Comparison of ENCODE assay signal across 16 cellular contexts in genomic region chr10:69446229-69446628, GRCh38. TPM values are rescaled to one million over a fixed set of nuclear protein-coding genes. Genes with fewer than 3 reads are reported as not detected.
A peak's percentile ranks its signal among the peaks of the same experiment; 100 is the strongest.
DNase-seq lines count a peak whose midpoint lies in the region; ATAC-seq, FAIRE-seq and TF ChIP-seq lines count a peak whose summit lies in the region.
"Had no signal": no experiment of that assay in that cellular context is flagged by ENCODE, and none has a peak within 500 bp of the region (broad histone marks: within the 10 kb centered on the region; RNA-seq: fewer than 3 reads in every experiment).

No MANE protein-coding gene starts in this region.

- ATAC-seq in Panc1 (peak; percentile 33), psoas muscle (no peak)
- ATAC-seq: activated T-cell treated with anti-CD3 and anti-CD28 coated beads, Interleukin-2, amount 50 U/mL, for 72 hours; heart left ventricle had no signal

- H3K4me1 ChIP-seq in Panc1 (ENCODE audit: control insufficient read depth, insufficient read depth, low read length) (peaks cover 60% of the 10 kb centered on the region), psoas muscle (peaks cover 25% of the 10 kb centered on the region)

- no TSS peak for BruUV-seq in Panc1 (replicated peaks; lab: Mats Ljungman, UMichigan)

- H3K27ac ChIP-seq in C4-2B, result peak overlapping the region; percentile 83
- peak overlapping the region; percentile 84 for H3K27ac ChIP-seq in Panc1 (ENCODE audit: low read length)
- peak overlapping the region; percentile 79 for H3K27ac ChIP-seq in epithelial cell of prostate
- peak overlapping the region; percentile 34 for H3K27ac ChIP-seq in psoas muscle

- CTCF ChIA-PET in Panc1 (lab: Charles Lee), result interaction anchor here (0.6 to 1.1 kb wide), 3 partner anchors 19 to 38 kb away, joined by 4 to 5 read pairs (median 5); no protein-coding TSS in a partner anchor

- DNase-seq in Panc1 (ENCODE audit: low read depth, low spot score) (no peak), epithelial cell of prostate (ENCODE audit: low read depth, low spot score) (no peak), psoas muscle (no peak), anterior cingulate cortex (lab: John Stamatoyannopoulos, UW) (no peak), GM12892 (ENCODE audit: insufficient read length) (no peak), SKM-1 treated with dmso at 0.1 percent for 144 hours (lab: John Stamatoyannopoulos, UW; ENCODE audit: unreplicated experiment) (no peak), NCI-H748 (lab: John Stamatoyannopoulos, UW; ENCODE audit: unreplicated experiment) (no peak)
- DNase-seq: activated T-cell treated with anti-CD3 and anti-CD28 coated beads, Interleukin-2, amount 50 U/mL, for 72 hours; AML-193; heart left ventricle; NCI-H1048; SHP77; stimulated activated naive CD4-positive, alpha-beta T cell had no signal

- H3K9me3 ChIP-seq in Panc1 (ENCODE audit: control insufficient read depth, insufficient read depth, low read depth, low read length) (peaks cover 4% of the 10 kb centered on the region; the same call in 1 of the 2 replicates), psoas muscle (no peaks in the 10 kb centered on the region)
- H3K9me3 ChIP-seq: heart left ventricle had no signal

- H3K4me3 ChIP-seq in Panc1 (ENCODE audit: low read depth in 2 of 2, low read length in 2 of 2) (peak overlapping the region in 1 of 2 experiments; percentile 23; a peak in 1 of 4 replicates), psoas muscle (no peak overlapping the region)
- H3K4me3 ChIP-seq: heart left ventricle had no signal

- POLR2A ChIA-PET in Panc1 (lab: Charles Lee), result interaction anchor here (0.6 kb wide), 1 partner anchor 13 kb away, joined by 3 read pairs; no protein-coding TSS in a partner anchor

- H3K27me3 ChIP-seq in Panc1 (ENCODE audit: control insufficient read depth, insufficient read depth, low read length), result no peaks in the 10 kb centered on the region
- H3K27me3 ChIP-seq in psoas muscle (ENCODE audit: insufficient read depth in 3 of 3, low read length in 2 of 3), result no peaks in the 10 kb centered on the region
- H3K27me3 ChIP-seq: heart left ventricle had no signal

- no peak for FAIRE-seq in GM12892 (lab: Jason Lieb, UNC)

- TF ChIP-seq CTCF in C4-2B (conservative IDR thresholded peaks at IDR 0.05), result no peak
- no peak for TF ChIP-seq CTCF in Panc1 (IDR thresholded peaks at IDR 0.05)
- no peak for TF ChIP-seq CTCF in psoas muscle (IDR thresholded peaks at IDR 0.05)

- no peak for TF ChIP-seq POLR2A in GM12892 (IDR thresholded peaks at IDR 0.05; ENCODE audit: low read depth, low read length)

- in situ Hi-C loops in Panc1 (cut with HindIII; ENCODE audit: low pct_unique_long_range_greater_than_20kb, low sequenced_read_pairs), result loop anchor here (10.0 kb wide), 1 partner anchor 49 kb away; no protein-coding TSS in a partner anchor

- intact Hi-C loops in Panc1 (cut with micrococcal nuclease; ENCODE audit: unreplicated experiment) (no loop called here), psoas muscle (cut with DNase I) (no loop called here)

- H3K36me3 ChIP-seq in Panc1 (ENCODE audit: control insufficient read depth, insufficient read depth, low read length) (no peaks in the 10 kb centered on the region), psoas muscle (ENCODE audit: insufficient read depth in 1 of 2, low read depth in 1 of 2) (no peaks in the 10 kb centered on the region)
- H3K36me3 ChIP-seq: heart left ventricle had no signal

RNA-seq across cellular contexts. Expression of gene TSPAN15, which starts 5.0 kb away (rescaled TPM):
- total RNA-seq in Panc1 (2021; ENCODE audit: unreplicated experiment), result 199 TPM
- polyA plus RNA-seq in Panc1 (2012; ENCODE audit: insufficient read length), result 415 TPM
- 10 to 100 TPM in 1 of 4 donors, 1 to 10 TPM in 3; 6.3 to 35.0 (median 8.6) TPM for total RNA-seq in psoas muscle
- 10 to 100 TPM; 10.7 to 11.7 (median 11.6) TPM for polyA plus RNA-seq in psoas muscle
- polyA plus RNA-seq in GM12892 (2012; ENCODE audit: missing spikeins), result 2.2 TPM
- polyA plus RNA-seq: IgD-negative memory B cell had no signal

RNA-seq across cellular contexts. Expression of gene TACR2, which starts 29.5 kb away (rescaled TPM):
- total RNA-seq in Panc1 (2021; ENCODE audit: unreplicated experiment) (0.21 TPM), psoas muscle (under 1 TPM; 0.21 to 0.46 (median 0.23) TPM)
- 0.94 TPM for polyA plus RNA-seq in Panc1 (2012; ENCODE audit: insufficient read length)
- polyA plus RNA-seq in psoas muscle, result under 1 TPM; 0.25 to 0.61 (median 0.31) TPM
- polyA plus RNA-seq in GM12892 (2012; ENCODE audit: missing spikeins), result 0.45 TPM
- total RNA-seq: activated T-cell treated with anti-CD3 and anti-CD28 coated beads, Interleukin-2, amount 50 U/mL, for 72 hours; skeletal muscle tissue had no signal

Comparison
In these comparisons a context has a peak if more than half of its experiments do, and no peak if none do; other contexts are left out.
1. H3K27ac ChIP-seq: peak in every context shown above with its lines; median percentile 84 in Panc1; 83 in C4-2B; 79 in epithelial cell of prostate; 34 in psoas muscle.